In the genomic region with DNA sequence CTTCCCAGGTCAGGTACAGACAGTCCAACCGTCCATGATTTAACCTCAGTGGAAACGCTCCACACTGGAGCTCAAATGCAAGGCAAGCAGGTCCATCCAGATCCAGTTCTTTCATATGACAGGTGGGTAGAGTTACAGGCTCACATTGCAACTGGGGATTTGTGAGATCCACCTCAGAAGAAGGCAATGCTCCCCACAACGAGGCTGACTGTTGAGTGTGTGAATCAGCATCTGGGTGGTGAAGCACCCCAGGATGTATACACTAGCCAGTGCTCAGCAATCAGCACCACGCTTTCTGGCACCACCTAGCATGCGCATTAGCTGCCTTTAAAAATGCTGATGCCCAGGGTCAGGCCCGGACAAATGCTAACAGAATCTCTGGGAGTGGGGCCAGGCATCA, we compare ENCODE assay signal across 25 cellular contexts.
A peak's percentile ranks its signal among the peaks of the same experiment; 100 is the strongest.
DNase-seq lines count a peak whose midpoint lies in the region; TF ChIP-seq lines count a peak whose summit lies in the region.
"Had no signal": no experiment of that assay in that cellular context is flagged by ENCODE, and none has a peak within 500 bp of the region (broad histone marks: within the 10 kb centered on the region; RNA-seq: fewer than 3 reads in every experiment).

No MANE protein-coding gene starts in this region.

- in situ Hi-C loops in transverse colon (cut with MboI; ENCODE audit: low pct_ligation_motif_present in 1 of 4, low pct_unique_long_range_greater_than_20kb in 1 of 4, low sequenced_read_pairs in 3 of 4): no loop called here

- H3K27me3 Mint-ChIP-seq in activated naive CD8-positive, alpha-beta T cell: no peaks in the 10 kb centered on the region
- H3K27me3 Mint-ChIP-seq in activated naive CD8-positive, alpha-beta T cell treated with anti-CD3 and anti-CD28 coated beads for 36 hours: no peaks in the 10 kb centered on the region
- H3K27me3 Mint-ChIP-seq in endodermal cell (ENCODE audit: insufficient read depth): peaks cover 2% of the 10 kb centered on the region
- H3K27me3 Mint-ChIP-seq: B cell had no signal

- H3K27ac ChIP-seq in endodermal cell (ENCODE audit: low read depth, low read length) (no peak overlapping the region), spleen (no peak overlapping the region), transverse colon (no peak overlapping the region)
- H3K27ac ChIP-seq: 22Rv1, KMS-11, PC-9, SJCRH30 had no signal

- peaks cover 3% of the 10 kb centered on the region for H3K36me3 Mint-ChIP-seq in activated naive CD8-positive, alpha-beta T cell
- no peaks in the 10 kb centered on the region for H3K36me3 Mint-ChIP-seq in activated naive CD8-positive, alpha-beta T cell treated with anti-CD3 and anti-CD28 coated beads for 36 hours
- H3K36me3 Mint-ChIP-seq in endodermal cell (ENCODE audit: low read depth): no peaks in the 10 kb centered on the region
- H3K36me3 Mint-ChIP-seq: CD14-positive monocyte, IgD-negative memory B cell had no signal

- H3K9me3 ChIP-seq in endodermal cell (ENCODE audit: control insufficient read depth, low read length): no peaks in the 10 kb centered on the region
- H3K9me3 ChIP-seq in BE2C: no peaks in the 10 kb centered on the region; the same call in 1 of the 2 replicates
- H3K9me3 ChIP-seq in spleen: no peaks in the 10 kb centered on the region
- H3K9me3 ChIP-seq in transverse colon: no peaks in the 10 kb centered on the region
- H3K9me3 ChIP-seq: HAP-1, SJCRH30 had no signal

- H3K4me3 Mint-ChIP-seq in activated naive CD8-positive, alpha-beta T cell: no peak overlapping the region
- no peak overlapping the region for H3K4me3 Mint-ChIP-seq in activated naive CD8-positive, alpha-beta T cell treated with anti-CD3 and anti-CD28 coated beads for 36 hours
- no peak overlapping the region for H3K4me3 Mint-ChIP-seq in endodermal cell
- H3K4me3 Mint-ChIP-seq: B cell, CD14-positive monocyte, HFFc6, IgD-negative memory B cell had no signal

- H3K27me3 ChIP-seq in endodermal cell (ENCODE audit: control insufficient read depth, insufficient read depth, low read length, poor library complexity, severe bottlenecking) (no peaks in the 10 kb centered on the region), BE2C (no peaks in the 10 kb centered on the region), spleen (replicated peaks in 1 of 7) (no peaks in the 10 kb centered on the region), transverse colon (no peaks in the 10 kb centered on the region)
- H3K27me3 ChIP-seq: SJCRH30 had no signal

- H3K4me1 ChIP-seq in endodermal cell (ENCODE audit: control insufficient read depth, insufficient read depth, low read length) (peaks cover 7% of the 10 kb centered on the region), BE2C (peaks cover 3% of the 10 kb centered on the region; the same call in 1 of the 2 replicates), spleen (no peaks in the 10 kb centered on the region), transverse colon (no peaks in the 10 kb centered on the region)
- H3K4me1 ChIP-seq: HAP-1 had no signal

- H3K9me3 Mint-ChIP-seq in activated naive CD8-positive, alpha-beta T cell (ENCODE audit: low read depth): no peaks in the 10 kb centered on the region
- no peaks in the 10 kb centered on the region for H3K9me3 Mint-ChIP-seq in activated naive CD8-positive, alpha-beta T cell treated with anti-CD3 and anti-CD28 coated beads for 36 hours
- H3K9me3 Mint-ChIP-seq in endodermal cell: no peaks in the 10 kb centered on the region
- H3K9me3 Mint-ChIP-seq: HFFc6, IgD-negative memory B cell had no signal

- H3K36me3 ChIP-seq in endodermal cell (ENCODE audit: control insufficient read depth, insufficient read depth, low read length) (no peaks in the 10 kb centered on the region), BE2C (no peaks in the 10 kb centered on the region), spleen (no peaks in the 10 kb centered on the region), transverse colon (no peaks in the 10 kb centered on the region)
- H3K36me3 ChIP-seq: HAP-1, SJCRH30 had no signal

- 75% methylated on average over 3 to 6 of the region's 6 CpGs for WGBS in endodermal cell (ENCODE audit: insufficient coverage in 1 of 2, insufficient read length in 1 of 2), 2 experiments
- 75 to 92% (median 85%) methylated on average over 6 of the region's 6 CpGs for WGBS in spleen, 5 donors
- 77 to 89% methylated on average over 3 to 6 of the region's 6 CpGs for WGBS in transverse colon (ENCODE audit: low coverage in 1 of 2), 2 donors

- intact Hi-C loops in spleen (cut with DNase I; ENCODE audit: low total_unique reads): no loop called here
- intact Hi-C loops in transverse colon (cut with DNase I; ENCODE audit: low total_unique reads): no loop called here

- no peak overlapping the region for H3K9ac ChIP-seq in endodermal cell (ENCODE audit: extremely low read depth, low read length, poor library complexity, severe bottlenecking)
- H3K9ac ChIP-seq: KMS-11 had no signal

- H3K4me1 Mint-ChIP-seq in activated naive CD8-positive, alpha-beta T cell (ENCODE audit: low read depth): peaks cover 20% of the 10 kb centered on the region
- peaks cover 9% of the 10 kb centered on the region for H3K4me1 Mint-ChIP-seq in activated naive CD8-positive, alpha-beta T cell treated with anti-CD3 and anti-CD28 coated beads for 36 hours
- peaks cover 7% of the 10 kb centered on the region for H3K4me1 Mint-ChIP-seq in endodermal cell
- H3K4me1 Mint-ChIP-seq: B cell, CD14-positive monocyte, IgD-negative memory B cell had no signal

- TF ChIP-seq CTCF in endodermal cell (conservative IDR thresholded peaks at IDR 0.05): no peak
- no peak for TF ChIP-seq CTCF in BE2C (IDR thresholded peaks at IDR 0.05; ENCODE audit: low read depth, low read length)
- no peak for TF ChIP-seq CTCF in spleen (IDR thresholded peaks at IDR 0.05 in 8 of 11, conservative IDR thresholded peaks at IDR 0.05 in 3 of 11)
- TF ChIP-seq CTCF in transverse colon (IDR thresholded peaks at IDR 0.05): no peak

- TF ChIP-seq POLR2A in spleen (IDR thresholded peaks at IDR 0.05): no peak
- TF ChIP-seq POLR2A in transverse colon (IDR thresholded peaks at IDR 0.05): no peak

- DNase-seq in NCI-H2107 treated with DMSO at 0.1 percent for 48 hours (lab: John Stamatoyannopoulos, UW; ENCODE audit: unreplicated experiment) (peak; percentile 6), NCI-H2107 (lab: John Stamatoyannopoulos, UW) (no peak), endodermal cell (peak; percentile 41), BE2C (no peak), spleen (no peak), transverse colon (no peak)
- no peak for DNase-seq in activated naive CD8-positive, alpha-beta T cell treated with anti-CD3 and anti-CD28 coated beads for 36 hours
- DNase-seq: DMS153; DND-41; HFFc6; MM.1S; NCI-H1694 treated with DMSO at 0.1 percent for 48 hours; NCI-H2081 treated with DMSO at 0.1 percent for 48 hours; NCI-H446 treated with DMSO at 0.1 percent for 48 hours; NCI-H526; NK-92 treated with Interleukin-12 subunit alpha and Interleukin-12 subunit beta, amount 100 ng/mL, for 24 hours; PC-9 had no signal

- TF ChIP-seq EP300 in transverse colon (IDR thresholded peaks at IDR 0.05; ENCODE audit: low read depth): no peak

- peak overlapping the region; percentile 17 for H3K27ac Mint-ChIP-seq in activated naive CD8-positive, alpha-beta T cell
- no peak overlapping the region for H3K27ac Mint-ChIP-seq in activated naive CD8-positive, alpha-beta T cell treated with anti-CD3 and anti-CD28 coated beads for 36 hours
- H3K27ac Mint-ChIP-seq in endodermal cell: no peak overlapping the region
- H3K27ac Mint-ChIP-seq: B cell, CD14-positive monocyte, HFFc6, IgD-negative memory B cell had no signal

- H3K4me3 ChIP-seq in endodermal cell (ENCODE audit: low read length) (no peak overlapping the region), BE2C (ENCODE audit: low read depth, low read length) (no peak overlapping the region), spleen (no peak overlapping the region), transverse colon (no peak overlapping the region)
- H3K4me3 ChIP-seq: HAP-1, PC-9, SJCRH30 had no signal

Comparison
In these comparisons a context has a peak if more than half of its experiments do, and no peak if none do; other contexts are left out.
1. DNase-seq: peak in NCI-H2107 treated with DMSO at 0.1 percent for 48 hours (single experiment) and endodermal cell (single experiment); none in NCI-H2107 (single experiment), activated naive CD8-positive, alpha-beta T cell treated with anti-CD3 and anti-CD28 coated beads for 36 hours (single experiment), BE2C (single experiment), spleen (single experiment) and transverse colon (single experiment).